8 cellular contexts compared by ENCODE assay signal in the genomic region with DNA sequence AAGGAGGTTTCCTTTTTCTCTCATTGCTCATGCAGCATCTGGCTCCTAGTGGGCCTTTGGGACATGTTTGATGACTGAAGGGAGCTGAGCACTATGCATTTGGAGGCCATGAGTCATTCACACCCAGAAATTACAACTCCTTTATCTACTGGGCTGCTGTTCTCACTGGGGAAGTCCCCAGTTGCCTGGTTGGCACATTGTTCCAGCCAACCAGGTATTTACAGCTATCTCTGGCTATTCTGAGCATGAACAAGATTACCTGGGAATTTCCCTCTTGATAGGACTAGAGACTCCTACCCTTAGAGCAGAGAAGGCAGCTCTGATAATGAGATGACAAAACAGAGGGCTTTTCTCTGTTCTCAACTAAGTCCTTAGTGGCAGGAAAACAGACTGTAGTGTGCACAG.
A peak's percentile ranks its signal among the peaks of the same experiment; 100 is the strongest.
DNase-seq lines count a peak whose midpoint lies in the region; ATAC-seq, FAIRE-seq and TF ChIP-seq lines count a peak whose summit lies in the region.

No MANE protein-coding gene starts in this region.

- ATAC-seq in GM21515 (IDR thresholded peaks at IDR 0.05; ENCODE audit: unreplicated experiment) (peak; percentile 67), pancreas (peak; percentile 93 to 96 (median 94))

- peaks cover 26 to 44% (median 32%) of the 10 kb centered on the region in 3 donors for H3K4me1 ChIP-seq in pancreas

- no peak overlapping the region for H3K4me3 ChIP-seq in pancreas

- no peak for FAIRE-seq in pancreas (lab: Jason Lieb, UNC)

- peak overlapping the region; percentile 12 to 73 (median 46) for H3K27ac ChIP-seq in pancreas

- H3K36me3 ChIP-seq in pancreas: no peaks in the 10 kb centered on the region

- intact Hi-C loops in pancreas (cut with DNase I): loop anchor here in 1 of 3 donors (10.0 kb wide), 1 partner anchor 202 kb away; the partner anchor contains the start of gene SETBP1

- DNase-seq in GM10266 (ENCODE audit: extremely low spot score) (peak; percentile 49), HuH-7 (ENCODE audit: low spot score) (peak; percentile 27), astrocyte of the hippocampus (ENCODE audit: low read depth, low spot score) (peak; percentile 79), pancreas (peak in 4 of 6 donors; percentile 42 to 73 (median 71)), 8988T (no peak), SIG-M5 treated with dmso at 0.1 percent for 504 hours (lab: John Stamatoyannopoulos, UW; ENCODE audit: unreplicated experiment) (no peak), amygdala (lab: John Stamatoyannopoulos, UW) (no peak)

- H3K9me3 ChIP-seq in pancreas: no peaks in the 10 kb centered on the region

- H3K27me3 ChIP-seq in pancreas: no peaks in the 10 kb centered on the region

- TF ChIP-seq CTCF in GM10266 (IDR thresholded peaks at IDR 0.05; ENCODE audit: control insufficient read depth, insufficient read depth, low read depth, missing control alignments) (no peak), pancreas (IDR thresholded peaks at IDR 0.05) (no peak)

Comparison
In these comparisons a context has a peak if more than half of its experiments do, and no peak if none do; other contexts are left out.
1. DNase-seq: peak in GM10266 (single experiment), HuH-7 (single experiment), astrocyte of the hippocampus (single experiment) and pancreas (4 of 6); none in 8988T (single experiment), SIG-M5 treated with dmso at 0.1 percent for 504 hours (single experiment) and amygdala (0 of 56).